In the genomic region with DNA sequence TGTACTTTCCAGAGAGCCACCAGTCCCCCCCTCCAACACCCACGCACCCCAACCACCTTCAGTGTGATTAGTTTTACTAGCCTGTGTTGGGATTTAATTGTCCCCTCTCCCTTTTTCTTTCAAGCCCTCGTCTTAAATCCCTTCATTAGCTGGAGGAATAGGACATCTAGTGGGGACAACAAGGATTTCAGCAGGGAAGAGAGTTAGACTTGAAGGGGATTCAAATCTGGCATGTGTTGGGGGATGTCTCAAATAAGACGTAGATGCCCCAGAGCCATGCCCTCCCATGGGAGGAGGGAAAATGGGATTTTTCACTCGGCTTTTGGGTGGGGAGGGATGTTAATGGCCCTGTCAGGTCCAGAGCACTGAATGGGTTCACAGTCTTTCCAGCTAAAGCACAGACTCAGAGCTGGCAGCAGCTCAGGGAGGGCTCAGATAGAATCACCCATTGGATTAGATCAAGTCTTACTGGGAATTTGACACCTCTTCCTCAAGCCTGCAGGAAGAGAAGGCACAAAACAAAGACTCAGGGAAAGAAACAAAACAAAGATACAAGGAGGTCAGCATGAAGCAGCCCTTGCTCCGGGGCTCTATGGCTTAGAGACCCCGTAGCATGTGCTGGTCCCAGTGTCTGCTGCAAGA, we compare ENCODE assay signal across 1 cellular context.
TF ChIP-seq lines count a peak whose summit lies in the region.

No MANE protein-coding gene starts in this region.

TF ChIP-seq in WTC11, 78 proteins besides CTCF, POLR2A, EP300 and RAD21 (continued from another document):
- TF ChIP-seq, protein P1, sequence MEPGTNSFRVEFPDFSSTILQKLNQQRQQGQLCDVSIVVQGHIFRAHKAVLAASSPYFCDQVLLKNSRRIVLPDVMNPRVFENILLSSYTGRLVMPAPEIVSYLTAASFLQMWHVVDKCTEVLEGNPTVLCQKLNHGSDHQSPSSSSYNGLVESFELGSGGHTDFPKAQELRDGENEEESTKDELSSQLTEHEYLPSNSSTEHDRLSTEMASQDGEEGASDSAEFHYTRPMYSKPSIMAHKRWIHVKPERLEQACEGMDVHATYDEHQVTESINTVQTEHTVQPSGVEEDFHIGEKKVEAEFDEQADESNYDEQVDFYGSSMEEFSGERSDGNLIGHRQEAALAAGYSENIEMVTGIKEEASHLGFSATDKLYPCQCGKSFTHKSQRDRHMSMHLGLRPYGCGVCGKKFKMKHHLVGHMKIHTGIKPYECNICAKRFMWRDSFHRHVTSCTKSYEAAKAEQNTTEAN (CRISPR knock-in tag; IDR thresholded peaks at IDR 0.05) = no peak
- TF ChIP-seq GABPB1 (CRISPR knock-in tag; IDR thresholded peaks at IDR 0.05) (no peak), SMAD3 (CRISPR knock-in tag; IDR thresholded peaks at IDR 0.05; ENCODE audit: borderline replicate concordance) (no peak)
TF ChIP-seq in WTC11: peak in this region for 0.
